2 cellular contexts compared by ENCODE assay signal in the genomic region with DNA sequence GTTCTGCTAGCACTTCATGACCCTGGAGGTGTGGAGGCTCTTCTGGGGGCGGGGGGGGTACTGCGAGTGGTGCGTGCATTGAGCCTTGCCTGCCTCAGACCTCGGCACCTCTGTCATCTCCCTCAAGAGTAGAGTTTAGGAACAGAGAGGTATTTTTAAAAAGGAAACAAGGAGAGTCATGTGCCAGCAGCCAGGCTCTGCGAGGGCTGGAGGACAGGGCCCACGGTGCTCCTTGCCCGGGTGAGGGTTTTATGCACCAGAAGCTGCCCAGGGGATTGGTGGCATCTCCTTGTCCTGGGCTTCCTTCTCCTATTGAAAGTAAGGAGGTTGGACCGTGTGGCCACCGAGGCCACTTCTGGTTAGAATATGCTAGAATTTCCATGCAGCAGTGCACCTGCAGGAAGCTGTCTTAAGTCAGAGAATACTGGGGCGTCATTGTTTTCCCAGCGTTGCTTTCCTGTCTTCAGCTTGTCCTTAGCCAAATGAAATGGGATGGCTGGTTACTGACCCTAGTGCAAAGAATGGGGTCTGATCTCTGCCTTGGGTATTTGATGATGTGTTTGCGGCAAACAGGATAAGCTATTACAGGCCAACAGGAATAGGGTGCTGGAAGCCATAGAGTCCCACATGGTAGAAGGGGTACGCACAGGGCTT.
TF ChIP-seq lines count a peak whose summit lies in the region.

No MANE protein-coding gene starts in this region.

TF ChIP-seq in IMR-90, 13 proteins besides CTCF, POLR2A, EP300 and RAD21:
- no peak for TF ChIP-seq CEBPB (IDR thresholded peaks at IDR 0.05; ENCODE audit: low read depth, low read length)
- TF ChIP-seq SMC3 (IDR thresholded peaks at IDR 0.05; ENCODE audit: low read depth, low read length), result no peak
- TF ChIP-seq MXI1 (IDR thresholded peaks at IDR 0.05; ENCODE audit: borderline replicate concordance, low read depth, low read length), result no peak
- no peak for TF ChIP-seq CHD1 (IDR thresholded peaks at IDR 0.05; ENCODE audit: low read depth, low read length)
- TF ChIP-seq BHLHE40 (IDR thresholded peaks at IDR 0.05; ENCODE audit: low read depth, low read length), result no peak
- no peak for TF ChIP-seq MAZ (IDR thresholded peaks at IDR 0.05; ENCODE audit: borderline replicate concordance, low read depth, low read length)
- no peak for TF ChIP-seq FOS (IDR thresholded peaks at IDR 0.05; ENCODE audit: low read depth, low read length)
- no peak for TF ChIP-seq MAFK (IDR thresholded peaks at IDR 0.05; ENCODE audit: low read depth, low read length)
- TF ChIP-seq, protein P1, sequence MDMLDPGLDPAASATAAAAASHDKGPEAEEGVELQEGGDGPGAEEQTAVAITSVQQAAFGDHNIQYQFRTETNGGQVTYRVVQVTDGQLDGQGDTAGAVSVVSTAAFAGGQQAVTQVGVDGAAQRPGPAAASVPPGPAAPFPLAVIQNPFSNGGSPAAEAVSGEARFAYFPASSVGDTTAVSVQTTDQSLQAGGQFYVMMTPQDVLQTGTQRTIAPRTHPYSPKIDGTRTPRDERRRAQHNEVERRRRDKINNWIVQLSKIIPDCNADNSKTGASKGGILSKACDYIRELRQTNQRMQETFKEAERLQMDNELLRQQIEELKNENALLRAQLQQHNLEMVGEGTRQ (IDR thresholded peaks at IDR 0.05; ENCODE audit: low read depth, low read length), result no peak
- TF ChIP-seq RFX5 (IDR thresholded peaks at IDR 0.05; ENCODE audit: low read depth, low read length), result no peak
- no peak for TF ChIP-seq NFE2L2 (IDR thresholded peaks at IDR 0.05; ENCODE audit: low read depth, low read length)
- TF ChIP-seq, protein P2, sequence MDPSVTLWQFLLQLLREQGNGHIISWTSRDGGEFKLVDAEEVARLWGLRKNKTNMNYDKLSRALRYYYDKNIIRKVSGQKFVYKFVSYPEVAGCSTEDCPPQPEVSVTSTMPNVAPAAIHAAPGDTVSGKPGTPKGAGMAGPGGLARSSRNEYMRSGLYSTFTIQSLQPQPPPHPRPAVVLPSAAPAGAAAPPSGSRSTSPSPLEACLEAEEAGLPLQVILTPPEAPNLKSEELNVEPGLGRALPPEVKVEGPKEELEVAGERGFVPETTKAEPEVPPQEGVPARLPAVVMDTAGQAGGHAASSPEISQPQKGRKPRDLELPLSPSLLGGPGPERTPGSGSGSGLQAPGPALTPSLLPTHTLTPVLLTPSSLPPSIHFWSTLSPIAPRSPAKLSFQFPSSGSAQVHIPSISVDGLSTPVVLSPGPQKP (IDR thresholded peaks at IDR 0.05; ENCODE audit: borderline replicate concordance, low read depth, low read length), result no peak
- TF ChIP-seq RCOR1 (IDR thresholded peaks at IDR 0.05; ENCODE audit: insufficient replicate concordance, low read length), result no peak
TF ChIP-seq in IMR-90: peak in this region for 0.

TF ChIP-seq in H1, 55 proteins besides CTCF, POLR2A, EP300 and RAD21:
- no peak for TF ChIP-seq MAX (IDR thresholded peaks at IDR 0.05)
- peak; percentile 29; the same call in 1 of the 2 replicates for TF ChIP-seq POLR2AphosphoS5 (IDR thresholded peaks at IDR 0.05; ENCODE audit: low read depth, low read length)
